Comparison of ENCODE assay signal across 8 cellular contexts in the genomic region with DNA sequence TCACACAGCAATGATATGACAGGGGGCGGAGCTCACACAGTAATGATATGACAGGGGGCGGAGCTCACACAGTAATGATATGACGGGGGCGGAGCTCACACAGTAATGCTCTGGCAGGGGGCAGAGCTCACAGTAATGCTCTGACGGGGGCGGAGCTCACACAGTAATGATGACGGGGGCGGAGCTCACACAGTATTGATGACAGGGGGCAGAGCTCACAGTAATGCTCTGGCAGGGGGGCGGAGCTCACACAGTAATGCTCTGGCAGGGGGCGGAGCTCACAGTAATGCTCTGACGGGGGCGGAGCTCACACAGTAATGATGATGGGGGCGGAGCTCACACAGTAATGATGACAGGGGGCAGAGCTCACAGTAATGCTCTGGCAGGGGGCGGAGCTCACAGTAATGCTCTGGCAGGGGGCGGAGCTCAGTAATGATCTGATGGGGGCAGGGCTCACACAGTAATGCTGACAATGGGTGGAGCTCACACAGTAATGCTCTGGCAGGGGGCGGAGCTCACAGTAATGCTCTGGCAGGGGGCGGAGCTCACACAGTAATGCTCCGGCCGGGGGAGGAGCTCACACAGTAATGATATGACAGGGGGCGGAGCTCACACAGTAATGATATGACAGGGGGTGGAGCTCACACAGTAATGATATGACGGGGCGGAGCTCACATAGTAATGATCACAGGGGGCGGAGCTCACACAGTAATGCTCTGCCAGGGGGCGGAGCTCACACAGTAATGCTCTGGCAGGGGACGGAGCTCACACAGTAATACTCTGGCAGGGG. TPM values are rescaled to one million over a fixed set of nuclear protein-coding genes. Genes with fewer than 3 reads are reported as not detected.
DNase-seq lines count a peak whose midpoint lies in the region; ATAC-seq and TF ChIP-seq lines count a peak whose summit lies in the region.
"Not testable (repeated sequence)": the region's sequence is repeated elsewhere in the genome, so short reads cannot be mapped to it uniquely, and the experiment has no call there.

No MANE protein-coding gene starts in this region.

- H3K27me3 Mint-ChIP-seq in activated T-helper 17 cell treated with anti-CD3 and anti-CD28 coated beads, Interleukin-2, amount 50 U/mL, for 72 hours; memory B cell: not testable (repeated sequence)

- POLR2A ChIA-PET in Panc1 (lab: Charles Lee) = interaction anchor here (0.6 kb wide), 2 partner anchors 75 to 361 kb away, joined by 3 to 4 read pairs; no protein-coding TSS in a partner anchor

- CTCF ChIA-PET in Panc1 (lab: Charles Lee) = interaction anchor here (1.5 kb wide), 1 partner anchor 102 kb away, joined by 3 read pairs; no protein-coding TSS in a partner anchor

- not testable (repeated sequence) for H3K4me1 ChIP-seq in BE2C; HAP-1; Panc1 (ENCODE audit: control insufficient read depth, insufficient read depth, low read length); effector memory CD4-positive, alpha-beta T cell (ENCODE audit: control insufficient read depth, insufficient read depth, low read length, poor library complexity, severe bottlenecking)

- H3K27me3 ChIP-seq in BE2C; HAP-1 (ENCODE audit: low read depth); Panc1 (ENCODE audit: control insufficient read depth, insufficient read depth, low read length); effector memory CD4-positive, alpha-beta T cell (replicated peaks; ENCODE audit: control insufficient read depth, insufficient read depth, low read length, poor library complexity, severe bottlenecking): not testable (repeated sequence)

- in situ Hi-C loops in HAP-1 (cut with MboI; ENCODE audit: low sequenced_read_pairs); Panc1 (cut with HindIII; ENCODE audit: low pct_unique_long_range_greater_than_20kb, low sequenced_read_pairs): not testable (repeated sequence)

- DNase-seq in BE2C = peak; percentile 58
- DNase-seq in HAP-1 (ENCODE audit: low spot score in 2 of 2) = peak; percentile 3 to 64
- DNase-seq in Panc1 (ENCODE audit: low read depth, low spot score); memory B cell (ENCODE audit: low spot score in 2 of 2): not testable (repeated sequence)
- DNase-seq in activated CD4-positive, alpha-beta T cell treated with anti-CD3 and anti-CD28 coated beads for 48 hours = peak; percentile 75
- peak; percentile 9 to 28 (median 28) for DNase-seq in effector memory CD4-positive, alpha-beta T cell
- DNase-seq in stimulated activated CD4-positive, alpha-beta T cell treated with anti-CD3 and anti-CD28 coated beads, Interleukin-4, amount 100 ng/mL, for 1 hour = peak; percentile 40

- H3K27ac ChIP-seq in Panc1 (ENCODE audit: low read length); effector memory CD4-positive, alpha-beta T cell (ENCODE audit: insufficient read depth, low read length, poor library complexity, severe bottlenecking): not testable (repeated sequence)

- H3K36me3 ChIP-seq in BE2C; HAP-1 (replicated peaks); Panc1 (ENCODE audit: control insufficient read depth, insufficient read depth, low read length); effector memory CD4-positive, alpha-beta T cell (ENCODE audit: control insufficient read depth, insufficient read depth, low read length): not testable (repeated sequence)

- ATAC-seq in Panc1 (peak; percentile 58), memory B cell (ENCODE audit: low read depth) (peak; percentile 10)
- ATAC-seq in activated T-helper 17 cell treated with anti-CD3 and anti-CD28 coated beads, Interleukin-2, amount 50 U/mL, for 72 hours (replicated peaks) = peak; percentile 47

- H3K9me3 ChIP-seq in BE2C; HAP-1; Panc1 (ENCODE audit: control insufficient read depth, insufficient read depth, low read depth, low read length); effector memory CD4-positive, alpha-beta T cell (ENCODE audit: control insufficient read depth, low read length): not testable (repeated sequence)

- not testable (repeated sequence) for BruUV-seq in Panc1 (replicated peaks; lab: Mats Ljungman, UMichigan)

- peaks cover 20% of the 10 kb centered on the region for H3K4me1 Mint-ChIP-seq in activated T-helper 17 cell treated with anti-CD3 and anti-CD28 coated beads, Interleukin-2, amount 50 U/mL, for 72 hours
- not testable (repeated sequence) for H3K4me1 Mint-ChIP-seq in memory B cell

- not testable (repeated sequence) for H3K9me3 Mint-ChIP-seq in activated T-helper 17 cell treated with anti-CD3 and anti-CD28 coated beads, Interleukin-2, amount 50 U/mL, for 72 hours; memory B cell

- not testable (repeated sequence) for H3K4me3 Mint-ChIP-seq in activated T-helper 17 cell treated with anti-CD3 and anti-CD28 coated beads, Interleukin-2, amount 50 U/mL, for 72 hours; memory B cell

- intact Hi-C loops in Panc1 (cut with micrococcal nuclease; ENCODE audit: unreplicated experiment) = not testable (repeated sequence)

- H3K27ac Mint-ChIP-seq in activated T-helper 17 cell treated with anti-CD3 and anti-CD28 coated beads, Interleukin-2, amount 50 U/mL, for 72 hours = not testable (repeated sequence)
- peak overlapping the region; percentile 35 for H3K27ac Mint-ChIP-seq in memory B cell

- not testable (repeated sequence) for TF ChIP-seq CTCF in BE2C (IDR thresholded peaks at IDR 0.05; ENCODE audit: low read depth, low read length); Panc1 (IDR thresholded peaks at IDR 0.05)

- peaks cover 66% of the 10 kb centered on the region for H3K36me3 Mint-ChIP-seq in activated T-helper 17 cell treated with anti-CD3 and anti-CD28 coated beads, Interleukin-2, amount 50 U/mL, for 72 hours (ENCODE audit: low read depth)
- peaks cover 20% of the 10 kb centered on the region for H3K36me3 Mint-ChIP-seq in memory B cell

- H3K4me3 ChIP-seq in BE2C (ENCODE audit: low read depth, low read length); HAP-1; Panc1 (ENCODE audit: low read depth in 2 of 2, low read length in 2 of 2); effector memory CD4-positive, alpha-beta T cell (ENCODE audit: insufficient read depth, low read depth, low read length, poor library complexity, severe bottlenecking): not testable (repeated sequence)

RNA-seq across cellular contexts. Expression of a gene that starts 52.8 kb away (rescaled TPM):
- polyA plus RNA-seq in BE2C (2012; ENCODE audit: insufficient read depth, insufficient read length, low read depth) = 162 TPM
- 72.3 TPM for total RNA-seq in Panc1 (2021; ENCODE audit: unreplicated experiment)
- polyA plus RNA-seq in Panc1 (2012; ENCODE audit: insufficient read length) = 89.5 TPM
- total RNA-seq in activated T-helper 17 cell treated with anti-CD3 and anti-CD28 coated beads, Interleukin-2, amount 50 U/mL, for 72 hours = 10 to 100 TPM; 56.5 to 67.7 TPM
